1 cellular context compared by ENCODE assay signal in genomic region chr10:77884181-77884580, GRCh38.
TF ChIP-seq lines count a peak whose summit lies in the region.

No MANE protein-coding gene starts in this region.

TF ChIP-seq in H1, 55 proteins besides CTCF, POLR2A, EP300 and RAD21 (continued from another document):
- no peak for TF ChIP-seq GABPA (IDR thresholded peaks at IDR 0.05; ENCODE audit: borderline replicate concordance, insufficient read depth, low read length)
- no peak for TF ChIP-seq PHF8 (conservative IDR thresholded peaks at IDR 0.05; ENCODE audit: low read depth, low read length)
- no peak for TF ChIP-seq SUZ12 (IDR thresholded peaks at IDR 0.05; ENCODE audit: low read length)
- no peak for TF ChIP-seq USF2 (IDR thresholded peaks at IDR 0.05; ENCODE audit: low read length)
- TF ChIP-seq TAF1 (IDR thresholded peaks at IDR 0.05; ENCODE audit: low read depth, low read length), result no peak
- TF ChIP-seq TAF7 (optimal IDR thresholded peaks at IDR 0.05; ENCODE audit: borderline replicate concordance, low read depth, low read length), result no peak
- no peak for TF ChIP-seq CHD7 (IDR thresholded peaks at IDR 0.05; ENCODE audit: insufficient replicate concordance, low read length)
- no peak for TF ChIP-seq HDAC6 (IDR thresholded peaks at IDR 0.05; ENCODE audit: low read depth, low read length)
- TF ChIP-seq SAP30 (IDR thresholded peaks at IDR 0.05; ENCODE audit: insufficient read depth, insufficient replicate concordance, low read length), result no peak
- no peak for TF ChIP-seq HDAC2 (IDR thresholded peaks at IDR 0.05; ENCODE audit: borderline replicate concordance in 1 of 2, low read depth in 2 of 2, low read length in 2 of 2)
